Comparison of ENCODE assay signal across 11 cellular contexts in the genomic region with DNA sequence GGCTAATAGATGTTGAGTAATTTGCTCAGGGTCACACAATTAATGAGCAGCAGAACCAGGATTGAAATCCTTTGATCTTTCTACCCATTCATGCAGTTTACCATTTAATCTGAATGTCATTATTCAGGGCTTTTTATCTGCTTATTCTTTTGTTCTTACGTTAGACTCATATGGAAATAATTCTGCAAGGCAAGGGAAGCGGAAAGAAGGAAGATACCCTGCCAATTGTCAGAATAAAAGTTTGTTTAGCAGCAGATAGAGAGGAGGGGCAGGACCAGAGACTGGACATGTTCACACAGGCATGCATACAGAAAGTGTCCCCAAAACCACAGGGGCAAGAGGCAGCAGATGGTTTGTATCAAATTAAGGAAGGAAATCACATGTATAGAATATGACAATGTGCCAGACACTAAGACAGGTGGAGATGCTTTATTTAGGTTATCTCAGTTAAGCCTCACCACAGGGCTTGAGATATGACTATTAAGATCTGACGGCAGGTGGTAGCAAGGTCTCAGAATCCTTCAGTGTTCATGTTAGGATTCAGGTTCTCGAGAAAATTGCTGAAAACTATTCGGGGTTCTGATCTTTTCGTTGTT. TPM values are rescaled to one million over a fixed set of nuclear protein-coding genes. Genes with fewer than 3 reads are reported as not detected.
DNase-seq lines count a peak whose midpoint lies in the region; ATAC-seq and TF ChIP-seq lines count a peak whose summit lies in the region.
"Had no signal": no experiment of that assay in that cellular context is flagged by ENCODE, and none has a peak within 500 bp of the region (broad histone marks: within the 10 kb centered on the region; RNA-seq: fewer than 3 reads in every experiment).

No MANE protein-coding gene starts in this region.

- no peaks in the 10 kb centered on the region for H3K27me3 ChIP-seq in mesenchymal stem cell (ENCODE audit: control insufficient read depth in 1 of 2, insufficient read depth in 1 of 2, low read length in 2 of 2)
- H3K27me3 ChIP-seq: adrenal gland had no signal

- no peak overlapping the region for H3K18ac ChIP-seq in mesenchymal stem cell (ENCODE audit: low read depth in 1 of 2, low read length in 2 of 2)

- DNase-seq in activated B cell treated with CpG ODN at 0.5 μM for 24 hours = no peak
- DNase-seq in mesenchymal stem cell = no peak
- no peak for DNase-seq in NCI-H226
- no peak for DNase-seq in NCI-H1092 treated with DMSO at 0.1 percent for 48 hours (lab: John Stamatoyannopoulos, UW)
- DNase-seq: adrenal gland; stimulated activated CD4-positive, alpha-beta T cell treated with anti-CD3 and anti-CD28 coated beads, Interleukin-4, amount 100 ng/mL, for 24 hours had no signal

- H3K9ac ChIP-seq in mesenchymal stem cell (ENCODE audit: low read length) = no peak overlapping the region

- H3K4me1 Mint-ChIP-seq in activated B cell treated with CpG ODN at 0.5 μM for 24 hours = peaks cover 15% of the 10 kb centered on the region
- peaks cover 5% of the 10 kb centered on the region for H3K4me1 Mint-ChIP-seq in activated T-helper 17 cell treated with anti-CD3 and anti-CD28 coated beads, Interleukin-2, amount 50 U/mL, for 72 hours

- no peak overlapping the region for H3K27ac ChIP-seq in mesenchymal stem cell (ENCODE audit: low read length, poor library complexity, severe bottlenecking)

- H3K9me3 Mint-ChIP-seq in activated B cell treated with CpG ODN at 0.5 μM for 24 hours = peaks cover 4% of the 10 kb centered on the region
- no peaks in the 10 kb centered on the region for H3K9me3 Mint-ChIP-seq in activated T-helper 17 cell treated with anti-CD3 and anti-CD28 coated beads, Interleukin-2, amount 50 U/mL, for 72 hours

- peak; percentile 99 for ATAC-seq in GM18499 (IDR thresholded peaks at IDR 0.05; ENCODE audit: insufficient read depth, unreplicated experiment)
- ATAC-seq in GM21447 (IDR thresholded peaks at IDR 0.05; ENCODE audit: unreplicated experiment) = peak; percentile 94
- peak; percentile 96 for ATAC-seq in HG03457 (IDR thresholded peaks at IDR 0.05; ENCODE audit: unreplicated experiment)
- ATAC-seq in activated B cell treated with CpG ODN at 0.5 μM for 24 hours (ENCODE audit: low read depth) = peak; percentile 31
- no peak for ATAC-seq in activated T-helper 17 cell treated with anti-CD3 and anti-CD28 coated beads, Interleukin-2, amount 50 U/mL, for 72 hours (replicated peaks)
- ATAC-seq: Panc1 had no signal

- TF ChIP-seq CTCF in activated B cell treated with CpG ODN at 0.5 μM for 24 hours (IDR thresholded peaks at IDR 0.05) = no peak

- H3K9me3 ChIP-seq in mesenchymal stem cell (ENCODE audit: control insufficient read depth, low read length) = peaks cover 10% of the 10 kb centered on the region

- peaks cover 30% of the 10 kb centered on the region for H3K36me3 Mint-ChIP-seq in activated B cell treated with CpG ODN at 0.5 μM for 24 hours (ENCODE audit: low read depth)
- peaks cover 45% of the 10 kb centered on the region for H3K36me3 Mint-ChIP-seq in activated T-helper 17 cell treated with anti-CD3 and anti-CD28 coated beads, Interleukin-2, amount 50 U/mL, for 72 hours (ENCODE audit: low read depth)

- CTCF ChIA-PET in activated B cell treated with CpG ODN at 0.5 μM for 24 hours (lab: Charles Lee) = interaction anchor here (0.6 kb wide), 1 partner anchor 41 kb away, joined by 4 read pairs; no protein-coding TSS in a partner anchor

- peaks cover 15% of the 10 kb centered on the region for H3K79me1 ChIP-seq in mesenchymal stem cell (replicated peaks; ENCODE audit: low read length, poor library complexity, severe bottlenecking)

- intact Hi-C loops in activated B cell treated with CpG ODN at 0.5 μM for 24 hours (cut with micrococcal nuclease) = no loop called here

- H3K4me1 ChIP-seq in mesenchymal stem cell (ENCODE audit: control insufficient read depth, insufficient read depth, low read depth, low read length) = no peaks in the 10 kb centered on the region

- H3K27ac Mint-ChIP-seq in activated B cell treated with CpG ODN at 0.5 μM for 24 hours = peak overlapping the region; percentile 8
- H3K27ac Mint-ChIP-seq in activated T-helper 17 cell treated with anti-CD3 and anti-CD28 coated beads, Interleukin-2, amount 50 U/mL, for 72 hours = no peak overlapping the region

- peak overlapping the region in 1 of 2 experiments; percentile 46 for H3K23ac ChIP-seq in mesenchymal stem cell (ENCODE audit: low read length in 2 of 2)

- H4K91ac ChIP-seq in mesenchymal stem cell (ENCODE audit: low read length) = no peak overlapping the region

- no peak overlapping the region for H2BK120ac ChIP-seq in mesenchymal stem cell (ENCODE audit: low read depth, low read length)

- H3K14ac ChIP-seq in mesenchymal stem cell (ENCODE audit: low read length in 2 of 2) = no peak overlapping the region

- no peak overlapping the region for H2BK5ac ChIP-seq in mesenchymal stem cell (ENCODE audit: low read depth, low read length, poor library complexity, severe bottlenecking)

- no peak overlapping the region for H2BK12ac ChIP-seq in mesenchymal stem cell (ENCODE audit: low read length in 2 of 2)

- H3K36me3 ChIP-seq in mesenchymal stem cell (ENCODE audit: control insufficient read depth in 1 of 2, insufficient read depth in 2 of 2, low read depth in 1 of 2, low read length in 2 of 2) = peaks cover 5 to 13% of the 10 kb centered on the region in 2 experiments
- H3K36me3 ChIP-seq: adrenal gland had no signal

- no peaks in the 10 kb centered on the region for H3K27me3 Mint-ChIP-seq in activated B cell treated with CpG ODN at 0.5 μM for 24 hours
- no peaks in the 10 kb centered on the region for H3K27me3 Mint-ChIP-seq in activated T-helper 17 cell treated with anti-CD3 and anti-CD28 coated beads, Interleukin-2, amount 50 U/mL, for 72 hours

- no peak overlapping the region for H3K4me2 ChIP-seq in mesenchymal stem cell (ENCODE audit: low read length, poor library complexity, severe bottlenecking)

- no peak overlapping the region for H2BK15ac ChIP-seq in mesenchymal stem cell (ENCODE audit: low read depth, poor library complexity, severe bottlenecking)

- no peak overlapping the region for H4K8ac ChIP-seq in mesenchymal stem cell (ENCODE audit: low read length)

- H3K4me3 ChIP-seq in mesenchymal stem cell (ENCODE audit: insufficient read depth in 1 of 2, low read depth in 1 of 2, low read length in 2 of 2) = no peak overlapping the region
- H3K4me3 ChIP-seq: adrenal gland had no signal

- H2AFZ ChIP-seq in mesenchymal stem cell (ENCODE audit: low read depth, low read length) = no peak overlapping the region

- 99% methylated on average over 4 of the region's 6 CpGs for WGBS in mesenchymal stem cell

- no peak overlapping the region for H3K4ac ChIP-seq in mesenchymal stem cell (ENCODE audit: low read depth in 1 of 2, low read length in 2 of 2)

- H2AK5ac ChIP-seq in mesenchymal stem cell (ENCODE audit: low read length, severe bottlenecking) = no peak overlapping the region

- peak overlapping the region; percentile 3 for H3K4me3 Mint-ChIP-seq in activated B cell treated with CpG ODN at 0.5 μM for 24 hours
- no peak overlapping the region for H3K4me3 Mint-ChIP-seq in activated T-helper 17 cell treated with anti-CD3 and anti-CD28 coated beads, Interleukin-2, amount 50 U/mL, for 72 hours

- POLR2A ChIA-PET in activated B cell treated with CpG ODN at 0.5 μM for 24 hours (lab: Charles Lee) = no interaction called here

RNA-seq across cellular contexts. Expression of gene BRMS1L, which starts 29.8 kb away (rescaled TPM):
- 3.7 and 4.4 TPM in 2 replicates for total RNA-seq in activated B cell treated with CpG ODN at 0.5 μM for 24 hours
- 1 to 10 TPM; 5.4 to 7.7 TPM for total RNA-seq in activated T-helper 17 cell treated with anti-CD3 and anti-CD28 coated beads, Interleukin-2, amount 50 U/mL, for 72 hours
- polyA plus RNA-seq in mesenchymal stem cell (2013, experiment 1 of 2) = 8.8 TPM
- polyA plus RNA-seq in mesenchymal stem cell (2013, experiment 2 of 2) = 9.8 TPM

RNA-seq across cellular contexts. Expression of gene RALGAPA1, which starts 46.9 kb away (rescaled TPM):
- 46.4 and 57.4 TPM in 2 replicates for total RNA-seq in activated B cell treated with CpG ODN at 0.5 μM for 24 hours
- total RNA-seq in activated T-helper 17 cell treated with anti-CD3 and anti-CD28 coated beads, Interleukin-2, amount 50 U/mL, for 72 hours = 10 to 100 TPM; 32.8 to 36.5 TPM
- 8.9 TPM for polyA plus RNA-seq in mesenchymal stem cell (2013, experiment 1 of 2)
- 7.6 TPM for polyA plus RNA-seq in mesenchymal stem cell (2013, experiment 2 of 2)
